ENCODE assay signal across 8 cellular contexts in the genomic region with DNA sequence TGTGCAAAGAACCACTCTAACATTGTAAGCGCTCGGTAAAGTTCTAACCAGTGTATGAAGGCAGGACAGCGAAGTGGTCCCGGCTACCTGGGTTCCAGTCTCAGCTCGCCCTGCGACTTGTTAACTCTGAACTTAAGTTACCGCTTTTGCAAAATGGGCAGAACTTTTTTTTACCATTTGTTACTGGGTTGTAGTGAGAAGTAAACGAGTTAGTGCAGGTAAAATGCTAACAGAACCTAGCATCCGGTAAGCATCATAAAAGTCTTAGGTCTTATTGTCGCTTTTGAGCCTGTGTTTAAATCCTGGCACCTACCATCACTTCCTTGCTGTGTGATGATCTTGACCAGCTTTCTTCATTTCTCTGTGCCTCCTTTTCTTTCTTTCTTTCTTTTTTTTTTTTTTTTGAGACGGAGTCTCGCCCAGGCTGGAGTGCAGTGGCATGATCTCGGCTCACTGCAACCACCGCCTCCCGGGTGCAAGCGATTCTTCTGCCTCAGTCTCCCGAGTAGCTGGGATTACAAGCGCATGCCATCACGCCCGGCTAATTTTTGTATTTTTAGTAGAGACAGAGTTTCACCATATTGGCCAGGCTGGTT. TPM values are rescaled to one million over a fixed set of nuclear protein-coding genes. Genes with fewer than 3 reads are reported as not detected.
DNase-seq lines count a peak whose midpoint lies in the region; ATAC-seq, FAIRE-seq and TF ChIP-seq lines count a peak whose summit lies in the region.

No MANE protein-coding gene starts in this region.

- H3K9ac ChIP-seq in kidney (ENCODE audit: low read length in 2 of 2) = peak overlapping the region; percentile 71 to 84

- H3K4me1 ChIP-seq in kidney (ENCODE audit: control insufficient read depth in 1 of 2, insufficient read depth in 1 of 2, low read depth in 1 of 2, low read length in 2 of 2) (peaks cover 14 to 34% of the 10 kb centered on the region in 2 donors), suprapubic skin (peaks cover 53% of the 10 kb centered on the region)

- in situ Hi-C loops in ACHN (cut with HindIII; ENCODE audit: low pct_ligation_motif_present, low pct_unique_long_range_greater_than_20kb, low sequenced_read_pairs) (no loop called here), G401 (cut with HindIII; ENCODE audit: low sequenced_read_pairs) (no loop called here)

- peak overlapping the region; percentile 95 for H3K27ac Mint-ChIP-seq in HFFc6
- peak overlapping the region; percentile 97 for H3K27ac Mint-ChIP-seq in activated naive CD8-positive, alpha-beta T cell treated with anti-CD3 and anti-CD28 coated beads, Interleukin-2, amount 50 U/mL, for 24 hours

- H3K27ac ChIP-seq in kidney (ENCODE audit: low read depth in 2 of 2, low read length in 2 of 2) = peak overlapping the region; percentile 3 to 39
- H3K27ac ChIP-seq in suprapubic skin = peak overlapping the region; percentile 79

- H3K4me1 Mint-ChIP-seq in HFFc6 (ENCODE audit: low read depth) = peaks cover 54% of the 10 kb centered on the region
- peaks cover 66% of the 10 kb centered on the region for H3K4me1 Mint-ChIP-seq in activated naive CD8-positive, alpha-beta T cell treated with anti-CD3 and anti-CD28 coated beads, Interleukin-2, amount 50 U/mL, for 24 hours

- WGBS in suprapubic skin = 4% methylated on average over 20 of the region's 20 CpGs

- no peaks in the 10 kb centered on the region for H3K27me3 ChIP-seq in suprapubic skin

- FAIRE-seq in kidney (lab: Jason Lieb, UNC) = no peak

- no peaks in the 10 kb centered on the region; the same call in 1 of the 2 replicates for H3K27me3 Mint-ChIP-seq in HFFc6 (ENCODE audit: insufficient read depth)
- peaks cover 2% of the 10 kb centered on the region for H3K27me3 Mint-ChIP-seq in activated naive CD8-positive, alpha-beta T cell treated with anti-CD3 and anti-CD28 coated beads, Interleukin-2, amount 50 U/mL, for 24 hours

- H3K4me3 ChIP-seq in kidney (ENCODE audit: low read length in 2 of 2) = peak overlapping the region; percentile 91 to 98
- peak overlapping the region; percentile 83 for H3K4me3 ChIP-seq in suprapubic skin

- TF ChIP-seq CTCF in HFFc6 (IDR thresholded peaks at IDR 0.05) (no peak), kidney (IDR thresholded peaks at IDR 0.05; ENCODE audit: borderline replicate concordance, extremely low read depth, insufficient read depth) (no peak), suprapubic skin (IDR thresholded peaks at IDR 0.05) (no peak)

- no peak for ATAC-seq in activated naive CD8-positive, alpha-beta T cell treated with anti-CD3 and anti-CD28 coated beads, Interleukin-2, amount 50 U/mL, for 24 hours

- no peak for TF ChIP-seq POLR2A in suprapubic skin (IDR thresholded peaks at IDR 0.05)

- intact Hi-C loops in kidney (cut with DNase I) = no loop called here

- no peaks in the 10 kb centered on the region for H3K9me3 ChIP-seq in kidney (ENCODE audit: control insufficient read depth in 1 of 2, low read length in 2 of 2)
- H3K9me3 ChIP-seq in suprapubic skin = no peaks in the 10 kb centered on the region

- no peak for TF ChIP-seq EP300 in suprapubic skin (IDR thresholded peaks at IDR 0.05)

- no peaks in the 10 kb centered on the region for H3K9me3 Mint-ChIP-seq in HFFc6
- H3K9me3 Mint-ChIP-seq in activated naive CD8-positive, alpha-beta T cell treated with anti-CD3 and anti-CD28 coated beads, Interleukin-2, amount 50 U/mL, for 24 hours = no peaks in the 10 kb centered on the region

- H3K4me3 Mint-ChIP-seq in HFFc6 = peak overlapping the region; percentile 99
- H3K4me3 Mint-ChIP-seq in activated naive CD8-positive, alpha-beta T cell treated with anti-CD3 and anti-CD28 coated beads, Interleukin-2, amount 50 U/mL, for 24 hours = peak overlapping the region; percentile 90

- peaks cover 6% of the 10 kb centered on the region; the same call in 1 of the 2 replicates for H3K36me3 Mint-ChIP-seq in HFFc6 (ENCODE audit: low read depth)
- H3K36me3 Mint-ChIP-seq in activated naive CD8-positive, alpha-beta T cell treated with anti-CD3 and anti-CD28 coated beads, Interleukin-2, amount 50 U/mL, for 24 hours (ENCODE audit: low read depth) = peaks cover 39% of the 10 kb centered on the region

- H3K36me3 ChIP-seq in kidney (ENCODE audit: control insufficient read depth in 1 of 2, insufficient read depth in 2 of 2, low read length in 2 of 2) (peaks cover 0 to 2% of the 10 kb centered on the region in 2 donors), suprapubic skin (peaks cover 13% of the 10 kb centered on the region)

- DNase-seq in ACHN (peak; percentile 32), HFFc6 (no peak), kidney (no peak), suprapubic skin (ENCODE audit: low spot score in 2 of 2) (no peak), G401 (ENCODE audit: low spot score) (no peak), COLO829 (ENCODE audit: low spot score) (no peak), NCI-H128 (lab: John Stamatoyannopoulos, UW; ENCODE audit: unreplicated experiment) (no peak)
- no peak for DNase-seq in activated naive CD8-positive, alpha-beta T cell treated with anti-CD3 and anti-CD28 coated beads, Interleukin-2, amount 50 U/mL, for 24 hours

RNA-seq across cellular contexts. Expression of gene TRMT1, which starts 0.7 kb away (rescaled TPM):
- 10 to 100 TPM; 36.3 to 49.9 (median 39.6) TPM for total RNA-seq in HFFc6 (2021; fragmentation: NEBNext Ultra II Directional; extraction: Animal tissue kit (Norgen Biotek cat#: 25700))
- total RNA-seq in kidney (40.0 TPM), suprapubic skin (10 to 100 TPM; 35.1 to 46.2 (median 40.6) TPM)
- polyA plus RNA-seq in kidney (ENCODE audit: insufficient read depth, low read depth, low replicate concordance) = 22.7 TPM
- total RNA-seq in G401 (2014; rRNA removed; shearing (Covaris generic)) = 86.8 and 87.0 TPM in 2 replicates

RNA-seq across cellular contexts. Expression of gene NACC1, which starts 0.8 kb away (rescaled TPM):
- total RNA-seq in HFFc6 (2021; fragmentation: NEBNext Ultra II Directional; extraction: Animal tissue kit (Norgen Biotek cat#: 25700)) = 100 to 1,000 TPM; 126 to 146 (median 139) TPM
- 46.1 TPM for total RNA-seq in kidney
- 16.7 TPM for polyA plus RNA-seq in kidney (ENCODE audit: insufficient read depth, low read depth, low replicate concordance)
- total RNA-seq in suprapubic skin = 10 to 100 TPM; 13.4 to 47.6 (median 35.3) TPM
- 53.4 and 60.5 TPM in 2 replicates for total RNA-seq in G401 (2014; rRNA removed; shearing (Covaris generic))

RNA-seq across cellular contexts. Expression of gene LYL1, which starts 14.6 kb away (rescaled TPM):
- 1 to 10 TPM; 1.5 to 5.1 (median 4.2) TPM for total RNA-seq in HFFc6 (2021; fragmentation: NEBNext Ultra II Directional; extraction: Animal tissue kit (Norgen Biotek cat#: 25700))
- total RNA-seq in kidney (13.8 TPM), suprapubic skin (1 to 10 TPM; 1.5 to 2.7 (median 2.2) TPM)
- 8.5 TPM for polyA plus RNA-seq in kidney (ENCODE audit: insufficient read depth, low read depth, low replicate concordance)
- not detected in 2 replicates for total RNA-seq in G401 (2014; rRNA removed; shearing (Covaris generic))

RNA-seq across cellular contexts. Expression of gene STX10, which starts 32.9 kb away (rescaled TPM):
- 10 to 100 TPM; 48.5 to 63.4 (median 54.0) TPM for total RNA-seq in HFFc6 (2021; fragmentation: NEBNext Ultra II Directional; extraction: Animal tissue kit (Norgen Biotek cat#: 25700))
- total RNA-seq in kidney (39.5 TPM), suprapubic skin (100 to 1,000 TPM in 1 of 4 donors, 10 to 100 TPM in 3; 71.9 to 110 (median 82.2) TPM)
- polyA plus RNA-seq in kidney (ENCODE audit: insufficient read depth, low read depth, low replicate concordance) = 52.9 TPM
- total RNA-seq in G401 (2014; rRNA removed; shearing (Covaris generic)) = 93.4 and 112 TPM in 2 replicates

RNA-seq across cellular contexts. Expression of gene IER2, which starts 32.9 kb away (rescaled TPM):
- total RNA-seq in HFFc6 (2021; fragmentation: NEBNext Ultra II Directional; extraction: Animal tissue kit (Norgen Biotek cat#: 25700)) = 10 to 100 TPM; 68.9 to 91.2 (median 87.7) TPM
- total RNA-seq in kidney (73.9 TPM), suprapubic skin (100 to 1,000 TPM; 154 to 377 (median 214) TPM)
- polyA plus RNA-seq in kidney (ENCODE audit: insufficient read depth, low read depth, low replicate concordance) = 96.7 TPM
- total RNA-seq in G401 (2014; rRNA removed; shearing (Covaris generic)) = 33.3 and 40.5 TPM in 2 replicates
